ENCODE assay signal across 1 cellular context in genomic region chr6:5999688-6000608, GRCh38.
TF ChIP-seq lines count a peak whose summit lies in the region.

No MANE protein-coding gene starts in this region.

TF ChIP-seq in IMR-90, 13 proteins besides CTCF, POLR2A, EP300 and RAD21 (continued from another document):
- TF ChIP-seq ELK1 (IDR thresholded peaks at IDR 0.05; ENCODE audit: borderline replicate concordance, low read depth, low read length) = no peak
- no peak for TF ChIP-seq RFX5 (IDR thresholded peaks at IDR 0.05; ENCODE audit: low read depth, low read length)
- TF ChIP-seq MAZ (IDR thresholded peaks at IDR 0.05; ENCODE audit: borderline replicate concordance, low read depth, low read length) = no peak
